Comparison of ENCODE assay signal across 8 cellular contexts in the genomic region with DNA sequence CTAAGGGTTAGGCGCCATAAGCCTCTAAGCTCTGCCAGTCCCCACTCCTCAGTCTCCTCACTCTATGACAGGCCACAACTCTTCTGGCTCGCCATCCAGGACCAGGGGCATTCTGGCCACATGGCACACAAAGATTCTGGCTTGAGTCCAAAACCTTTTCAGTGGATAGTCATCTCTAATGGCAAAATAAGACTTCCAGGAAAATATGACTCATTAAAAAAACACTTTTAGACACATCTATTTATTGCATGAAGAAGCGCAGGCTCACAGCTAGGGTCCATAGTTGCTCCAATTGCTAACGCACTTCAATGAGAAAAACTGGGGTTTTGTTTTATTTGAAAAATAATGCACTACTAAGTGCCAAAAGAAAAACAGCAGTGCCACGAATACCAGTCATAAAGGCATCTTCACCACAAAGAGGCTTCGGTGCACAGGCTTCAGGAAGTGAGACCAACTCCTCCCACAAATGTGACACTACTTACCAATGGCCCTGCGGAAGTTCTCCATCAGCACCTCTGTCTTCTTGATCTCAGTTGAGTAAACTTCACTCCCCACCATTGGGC. TPM values are rescaled to one million over a fixed set of nuclear protein-coding genes. Genes with fewer than 3 reads are reported as not detected.
DNase-seq lines count a peak whose midpoint lies in the region; ATAC-seq and TF ChIP-seq lines count a peak whose summit lies in the region.

No MANE protein-coding gene starts in this region.

- CTCF ChIA-PET in activated naive CD4-positive, alpha-beta T cell treated with anti-CD3 and anti-CD28 coated beads for 36 hours (lab: Charles Lee): no interaction called here

- H3K36me3 Mint-ChIP-seq in activated naive CD4-positive, alpha-beta T cell treated with anti-CD3 and anti-CD28 coated beads for 36 hours (ENCODE audit: low read depth): peaks cover 53% of the 10 kb centered on the region
- peaks cover 12% of the 10 kb centered on the region for H3K36me3 Mint-ChIP-seq in T-helper 17 cell (ENCODE audit: low read depth)
- H3K36me3 Mint-ChIP-seq in progenitor cell of endocrine pancreas (ENCODE audit: insufficient read depth): peaks cover 18% of the 10 kb centered on the region

- ATAC-seq in T-helper 17 cell (peak; percentile 94), GM18861 (IDR thresholded peaks at IDR 0.05; ENCODE audit: unreplicated experiment) (no peak), HG03342 (IDR thresholded peaks at IDR 0.05; ENCODE audit: unreplicated experiment) (no peak)

- H3K4me3 ChIP-seq in choroid plexus epithelial cell (ENCODE audit: low read depth, low read length): no peak overlapping the region

- peak; percentile 59 for DNase-seq in activated naive CD4-positive, alpha-beta T cell treated with anti-CD3 and anti-CD28 coated beads for 36 hours
- no peak for DNase-seq in activated naive CD4-positive, alpha-beta T cell (lab: John Stamatoyannopoulos, UW)
- DNase-seq in T-helper 17 cell (peak in 1 of 3 donors; percentile 23), choroid plexus epithelial cell (ENCODE audit: low read depth) (peak; percentile 93), progenitor cell of endocrine pancreas (ENCODE audit: low spot score, unreplicated experiment) (no peak)
- peak; percentile 61 for DNase-seq in stimulated activated CD4-positive, alpha-beta T cell treated with anti-CD3 and anti-CD28 coated beads, Interleukin-1b, Interleukin-23, amount 100 ng/mL, for 48 hours

- peaks cover 38% of the 10 kb centered on the region for H3K4me1 Mint-ChIP-seq in activated naive CD4-positive, alpha-beta T cell treated with anti-CD3 and anti-CD28 coated beads for 36 hours (ENCODE audit: low read depth)
- H3K4me1 Mint-ChIP-seq in T-helper 17 cell: peaks cover 26% of the 10 kb centered on the region
- H3K4me1 Mint-ChIP-seq in progenitor cell of endocrine pancreas (ENCODE audit: low read depth): peaks cover 6% of the 10 kb centered on the region

- TF ChIP-seq CTCF in choroid plexus epithelial cell (conservative IDR thresholded peaks at IDR 0.05; ENCODE audit: low read depth, low read length) (peak; percentile 38), progenitor cell of endocrine pancreas (IDR thresholded peaks at IDR 0.05; ENCODE audit: unreplicated experiment) (no peak)

- H3K4me3 Mint-ChIP-seq in activated naive CD4-positive, alpha-beta T cell treated with anti-CD3 and anti-CD28 coated beads for 36 hours: no peak overlapping the region
- peak overlapping the region; percentile 31 for H3K4me3 Mint-ChIP-seq in T-helper 17 cell
- no peak overlapping the region for H3K4me3 Mint-ChIP-seq in progenitor cell of endocrine pancreas (ENCODE audit: low read depth)

- intact Hi-C loops in activated naive CD4-positive, alpha-beta T cell treated with anti-CD3 and anti-CD28 coated beads for 36 hours (cut with micrococcal nuclease): loop anchor here (1.0 to 5.0 kb wide), 2 partner anchors 11 to 40 kb away; partner anchors contain the start of genes EEFSEC and RUVBL1

- no peaks in the 10 kb centered on the region for H3K9me3 Mint-ChIP-seq in activated naive CD4-positive, alpha-beta T cell treated with anti-CD3 and anti-CD28 coated beads for 36 hours
- H3K9me3 Mint-ChIP-seq in progenitor cell of endocrine pancreas (ENCODE audit: low read depth): no peaks in the 10 kb centered on the region

- H3K27ac Mint-ChIP-seq in activated naive CD4-positive, alpha-beta T cell treated with anti-CD3 and anti-CD28 coated beads for 36 hours: peak overlapping the region; percentile 79
- peak overlapping the region; percentile 92 for H3K27ac Mint-ChIP-seq in T-helper 17 cell
- H3K27ac Mint-ChIP-seq in progenitor cell of endocrine pancreas: no peak overlapping the region

- no peaks in the 10 kb centered on the region for H3K9me3 ChIP-seq in T-helper 17 cell (ENCODE audit: control insufficient read depth, low read length, poor library complexity, severe bottlenecking)

- H3K27me3 Mint-ChIP-seq in activated naive CD4-positive, alpha-beta T cell treated with anti-CD3 and anti-CD28 coated beads for 36 hours (ENCODE audit: low read depth): no peaks in the 10 kb centered on the region
- H3K27me3 Mint-ChIP-seq in T-helper 17 cell (no peaks in the 10 kb centered on the region), progenitor cell of endocrine pancreas (no peaks in the 10 kb centered on the region)

RNA-seq across cellular contexts. Expression of gene RUVBL1, which starts 11.1 kb away (rescaled TPM):
- 10 to 100 TPM; 71.6 to 73.1 TPM for total RNA-seq in activated naive CD4-positive, alpha-beta T cell treated with anti-CD3 and anti-CD28 coated beads for 36 hours
- total RNA-seq in T-helper 17 cell: 10 to 100 TPM; 18.5 to 21.3 TPM
- 51.3 and 53.6 TPM in 2 replicates for total RNA-seq in progenitor cell of endocrine pancreas

RNA-seq across cellular contexts. Expression of gene EEFSEC, which starts 40.8 kb away (rescaled TPM):
- 10 to 100 TPM; 11.0 to 11.6 TPM for total RNA-seq in activated naive CD4-positive, alpha-beta T cell treated with anti-CD3 and anti-CD28 coated beads for 36 hours
- total RNA-seq in T-helper 17 cell (10 to 100 TPM; 14.0 to 14.7 TPM), progenitor cell of endocrine pancreas (10.6 and 11.8 TPM in 2 replicates)

Comparison
In these comparisons a context has a peak if more than half of its experiments do, and no peak if none do; other contexts are left out.
1. DNase-seq: peak in activated naive CD4-positive, alpha-beta T cell treated with anti-CD3 and anti-CD28 coated beads for 36 hours (single experiment), choroid plexus epithelial cell (single experiment) and stimulated activated CD4-positive, alpha-beta T cell treated with anti-CD3 and anti-CD28 coated beads, Interleukin-1b, Interleukin-23, amount 100 ng/mL, for 48 hours (single experiment); none in activated naive CD4-positive, alpha-beta T cell (0 of 4) and progenitor cell of endocrine pancreas (single experiment).